Comparison of ENCODE assay signal across 8 cellular contexts in genomic region chr16:3099732-3100499, GRCh38. TPM values are rescaled to one million over a fixed set of nuclear protein-coding genes. Genes with fewer than 3 reads are reported as not detected.
DNase-seq lines count a peak whose midpoint lies in the region; ATAC-seq, FAIRE-seq and TF ChIP-seq lines count a peak whose summit lies in the region.

No MANE protein-coding gene starts in this region.

- no peaks in the 10 kb centered on the region for H3K9me3 Mint-ChIP-seq in activated T-cell treated with anti-CD3 and anti-CD28 coated beads, Interleukin-2, amount 50 U/mL, for 4 hours
- H3K9me3 Mint-ChIP-seq in naive thymus-derived CD8-positive, alpha-beta T cell: no peaks in the 10 kb centered on the region
- H3K9me3 Mint-ChIP-seq in stimulated activated memory B cell treated with anti-CD40 and anti-IgM and Interleukin-4, amounts not matched to agents 10 μg/mL and 1 μg/mL and 100 μg/mL, for 72 hours: no peaks in the 10 kb centered on the region

- H3K9me3 ChIP-seq in OCI-LY3 (ENCODE audit: insufficient read depth, low read length) (no peaks in the 10 kb centered on the region), esophagus squamous epithelium (no peaks in the 10 kb centered on the region)

- TF ChIP-seq CTCF in OCI-LY3 (IDR thresholded peaks at IDR 0.05; ENCODE audit: low read depth, low read length) (no peak), esophagus squamous epithelium (IDR thresholded peaks at IDR 0.05) (no peak)

- H3K4me2 ChIP-seq in OCI-LY3 (ENCODE audit: low read length): peak overlapping the region; percentile 71

- FAIRE-seq in HTR-8/SVneo (lab: Jason Lieb, UNC): peak; percentile 80

- H3K36me3 ChIP-seq in OCI-LY3 (replicated peaks; ENCODE audit: low read depth, low read length) (no peaks in the 10 kb centered on the region), esophagus squamous epithelium (no peaks in the 10 kb centered on the region)

- ATAC-seq in activated T-cell treated with anti-CD3 and anti-CD28 coated beads, Interleukin-2, amount 50 U/mL, for 4 hours: peak; percentile 89 to 92
- peak; percentile 78 to 86 for ATAC-seq in naive thymus-derived CD8-positive, alpha-beta T cell
- peak; percentile 93 for ATAC-seq in stimulated activated memory B cell treated with anti-CD40 and anti-IgM and Interleukin-4, amounts not matched to agents 10 μg/mL and 1 μg/mL and 100 μg/mL, for 72 hours

- H3K4me3 ChIP-seq in OCI-LY3 (ENCODE audit: low read length) (peak overlapping the region; percentile 78), esophagus squamous epithelium (peak overlapping the region; percentile 3 to 53 (median 27))

- peak overlapping the region; percentile 70 for H3K4me3 Mint-ChIP-seq in activated T-cell treated with anti-CD3 and anti-CD28 coated beads, Interleukin-2, amount 50 U/mL, for 4 hours
- H3K4me3 Mint-ChIP-seq in naive thymus-derived CD8-positive, alpha-beta T cell: peak overlapping the region; percentile 70 to 87 (median 78)
- H3K4me3 Mint-ChIP-seq in stimulated activated memory B cell treated with anti-CD40 and anti-IgM and Interleukin-4, amounts not matched to agents 10 μg/mL and 1 μg/mL and 100 μg/mL, for 72 hours: peak overlapping the region; percentile 77

- H3K27ac ChIP-seq in OCI-LY3 (ENCODE audit: low read length) (no peak overlapping the region), esophagus squamous epithelium (peak overlapping the region in 3 of 4 donors; percentile 20 to 53 (median 50))

- no peaks in the 10 kb centered on the region for H4K20me1 ChIP-seq in OCI-LY3 (ENCODE audit: insufficient read depth, low read length)

- POLR2A ChIA-PET in naive thymus-derived CD8-positive, alpha-beta T cell (lab: Charles Lee): interaction anchor here (0.6 to 15.9 kb wide), 15 partner anchors 11 to 421 kb away, joined by 3 to 261 read pairs (median 4); partner anchors contain the start of genes IL32 and ZNF213

- peaks cover 25% of the 10 kb centered on the region for H3K4me1 ChIP-seq in OCI-LY3 (ENCODE audit: low read length)
- H3K4me1 ChIP-seq in esophagus squamous epithelium: peaks cover 6 to 45% (median 8%) of the 10 kb centered on the region in 3 donors

- peak overlapping the region in 9 of 10 donors; percentile 46 to 90 (median 79) for H3K27ac Mint-ChIP-seq in naive thymus-derived CD8-positive, alpha-beta T cell
- H3K27ac Mint-ChIP-seq in stimulated activated memory B cell treated with anti-CD40 and anti-IgM and Interleukin-4, amounts not matched to agents 10 μg/mL and 1 μg/mL and 100 μg/mL, for 72 hours: peak overlapping the region; percentile 58

- H2AFZ ChIP-seq in OCI-LY3 (ENCODE audit: low read depth, low read length): no peak overlapping the region

- WGBS in esophagus squamous epithelium, 2 donors: 7 to 10% methylated on average over 17 to 23 of the region's 39 CpGs

- TF ChIP-seq POLR2A in esophagus squamous epithelium (IDR thresholded peaks at IDR 0.05): no peak

- intact Hi-C loops in esophagus squamous epithelium (cut with DNase I): no loop called here

- no peaks in the 10 kb centered on the region for H3K27me3 Mint-ChIP-seq in activated T-cell treated with anti-CD3 and anti-CD28 coated beads, Interleukin-2, amount 50 U/mL, for 4 hours (ENCODE audit: low read depth)
- H3K27me3 Mint-ChIP-seq in naive thymus-derived CD8-positive, alpha-beta T cell: no peaks in the 10 kb centered on the region
- no peaks in the 10 kb centered on the region for H3K27me3 Mint-ChIP-seq in stimulated activated memory B cell treated with anti-CD40 and anti-IgM and Interleukin-4, amounts not matched to agents 10 μg/mL and 1 μg/mL and 100 μg/mL, for 72 hours

- 0 out of 2 replicates have a peak overlapping the region, but pooled peaks have one; percentile 58 for H3K9ac ChIP-seq in OCI-LY3 (ENCODE audit: low read length)

- peaks cover 6% of the 10 kb centered on the region; the same call in 1 of the 2 replicates for H3K27me3 ChIP-seq in OCI-LY3 (ENCODE audit: low read depth, low read length)
- H3K27me3 ChIP-seq in esophagus squamous epithelium: peaks cover 0 to 22% (median 0%) of the 10 kb centered on the region in 4 donors

- peaks cover 36% of the 10 kb centered on the region for H3K4me1 Mint-ChIP-seq in activated T-cell treated with anti-CD3 and anti-CD28 coated beads, Interleukin-2, amount 50 U/mL, for 4 hours (ENCODE audit: low read depth)
- peaks cover 24 to 60% (median 58%) of the 10 kb centered on the region in 4 donors for H3K4me1 Mint-ChIP-seq in naive thymus-derived CD8-positive, alpha-beta T cell
- peaks cover 19% of the 10 kb centered on the region for H3K4me1 Mint-ChIP-seq in stimulated activated memory B cell treated with anti-CD40 and anti-IgM and Interleukin-4, amounts not matched to agents 10 μg/mL and 1 μg/mL and 100 μg/mL, for 72 hours

- no peaks in the 10 kb centered on the region for H3K36me3 Mint-ChIP-seq in activated T-cell treated with anti-CD3 and anti-CD28 coated beads, Interleukin-2, amount 50 U/mL, for 4 hours (ENCODE audit: insufficient read depth)
- no peaks in the 10 kb centered on the region for H3K36me3 Mint-ChIP-seq in naive thymus-derived CD8-positive, alpha-beta T cell
- H3K36me3 Mint-ChIP-seq in stimulated activated memory B cell treated with anti-CD40 and anti-IgM and Interleukin-4, amounts not matched to agents 10 μg/mL and 1 μg/mL and 100 μg/mL, for 72 hours: no peaks in the 10 kb centered on the region

- peak; percentile 88 to 98 (median 91) for DNase-seq in NCI-H1417 (lab: John Stamatoyannopoulos, UW)
- DNase-seq in NCI-H1417 treated with DMSO at 0.1 percent for 48 hours (lab: John Stamatoyannopoulos, UW): no peak
- peak; percentile 88 for DNase-seq in HTR-8/SVneo (ENCODE audit: insufficient read length, low spot score)
- peak; percentile 92 for DNase-seq in activated T-cell treated with anti-CD3 and anti-CD28 coated beads, Interleukin-2, amount 50 U/mL, for 4 hours
- peak; percentile 79 for DNase-seq in esophagus squamous epithelium (lab: John Stamatoyannopoulos, UW)
- DNase-seq in naive thymus-derived CD8-positive, alpha-beta T cell: peak; percentile 68 to 93 (median 78)

- no peaks in the 10 kb centered on the region for H3K79me2 ChIP-seq in OCI-LY3 (ENCODE audit: low read length)

RNA-seq across cellular contexts. Expression of gene ZSCAN10, which starts 0.8 kb away (rescaled TPM):
- total RNA-seq in activated T-cell treated with anti-CD3 and anti-CD28 coated beads, Interleukin-2, amount 50 U/mL, for 4 hours: under 1 TPM in 2 of 3 donors, not detected in 1; 0.11 TPM
- total RNA-seq in esophagus squamous epithelium: not detected
- total RNA-seq in naive thymus-derived CD8-positive, alpha-beta T cell: under 1 TPM in 1 of 2 experiments, not detected in 1; 0.26 TPM
- polyA plus RNA-seq in naive thymus-derived CD8-positive, alpha-beta T cell: not detected

RNA-seq across cellular contexts. Expression of gene ZNF205, which starts 12.5 kb away (rescaled TPM):
- under 1 TPM in 2 of 3 donors, not detected in 1; 0.18 to 0.57 TPM for total RNA-seq in activated T-cell treated with anti-CD3 and anti-CD28 coated beads, Interleukin-2, amount 50 U/mL, for 4 hours
- total RNA-seq in esophagus squamous epithelium: 10 to 100 TPM in 3 of 4 donors, 1 to 10 TPM in 1; 9.7 to 13.9 (median 11.9) TPM
- not detected for total RNA-seq in naive thymus-derived CD8-positive, alpha-beta T cell
- not detected for polyA plus RNA-seq in naive thymus-derived CD8-positive, alpha-beta T cell

RNA-seq across cellular contexts. Expression of gene IL32, which starts 34.5 kb away (rescaled TPM):
- 100 to 1,000 TPM; 585 to 715 (median 696) TPM for total RNA-seq in activated T-cell treated with anti-CD3 and anti-CD28 coated beads, Interleukin-2, amount 50 U/mL, for 4 hours
- 10 to 100 TPM in 3 of 4 donors, 1 to 10 TPM in 1; 4.6 to 31.7 (median 17.3) TPM for total RNA-seq in esophagus squamous epithelium
- 100 to 1,000 TPM; 363 to 375 TPM for total RNA-seq in naive thymus-derived CD8-positive, alpha-beta T cell
- polyA plus RNA-seq in naive thymus-derived CD8-positive, alpha-beta T cell: 1,000 to 10,000 TPM; 1,686 to 2,118 (median 1,952) TPM

RNA-seq across cellular contexts. Expression of gene ZNF213, which starts 34.9 kb away (rescaled TPM):
- 10 to 100 TPM in 1 of 3 donors, 1 to 10 TPM in 2; 9.8 to 12.0 (median 9.9) TPM for total RNA-seq in activated T-cell treated with anti-CD3 and anti-CD28 coated beads, Interleukin-2, amount 50 U/mL, for 4 hours
- total RNA-seq in esophagus squamous epithelium: 10 to 100 TPM in 1 of 4 donors, 1 to 10 TPM in 3; 3.9 to 14.3 (median 6.4) TPM
- 1 to 10 TPM; 8.9 to 9.2 TPM for total RNA-seq in naive thymus-derived CD8-positive, alpha-beta T cell
- 1 to 10 TPM in 1 of 3 donors, under 1 TPM in 2; 0.27 to 2.5 (median 0.90) TPM for polyA plus RNA-seq in naive thymus-derived CD8-positive, alpha-beta T cell

RNA-seq across cellular contexts. Expression of gene MMP25, which starts 53.6 kb away (rescaled TPM):
- under 1 TPM; 0.46 to 0.84 (median 0.66) TPM for total RNA-seq in activated T-cell treated with anti-CD3 and anti-CD28 coated beads, Interleukin-2, amount 50 U/mL, for 4 hours
- 1 to 10 TPM in 1 of 4 donors, under 1 TPM in 3; 0.19 to 1.4 (median 0.61) TPM for total RNA-seq in esophagus squamous epithelium
- under 1 TPM; 0.38 to 0.60 TPM for total RNA-seq in naive thymus-derived CD8-positive, alpha-beta T cell
- polyA plus RNA-seq in naive thymus-derived CD8-positive, alpha-beta T cell: under 1 TPM; 0.36 to 0.94 (median 0.60) TPM

Comparison
In these comparisons a context has a peak if more than half of its experiments do, and no peak if none do; other contexts are left out.
1. RNA of gene ZNF205, which starts 12.5 kb away (total RNA-seq): 9.7 to 13.9 TPM in esophagus squamous epithelium; 0.18 to 0.57 TPM in activated T-cell treated with anti-CD3 and anti-CD28 coated beads, Interleukin-2, amount 50 U/mL, for 4 hours and not detected in naive thymus-derived CD8-positive, alpha-beta T cell; every median in the first group is over 4 times any median in the second.
2. RNA of gene IL32, which starts 34.5 kb away (total RNA-seq): 585 to 715 TPM in activated T-cell treated with anti-CD3 and anti-CD28 coated beads, Interleukin-2, amount 50 U/mL, for 4 hours and 363 to 375 TPM in naive thymus-derived CD8-positive, alpha-beta T cell; 4.6 to 31.7 TPM in esophagus squamous epithelium; every median in the first group is over 10 times any median in the second.
3. Peak in every context shown above with its lines, with median percentiles within 50 percentile points of each other: ATAC-seq and H3K4me3 Mint-ChIP-seq.